18 cellular contexts compared by ENCODE assay signal in genomic region chr1:246488674-246489073, GRCh38. TPM values are rescaled to one million over a fixed set of nuclear protein-coding genes. Genes with fewer than 3 reads are reported as not detected.
DNase-seq lines count a peak whose midpoint lies in the region; TF ChIP-seq lines count a peak whose summit lies in the region.
"Had no signal": no experiment of that assay in that cellular context is flagged by ENCODE, and none has a peak within 500 bp of the region (broad histone marks: within the 10 kb centered on the region; RNA-seq: fewer than 3 reads in every experiment).

No MANE protein-coding gene starts in this region.

- no peak overlapping the region for H3K4ac ChIP-seq in neuronal stem cell (ENCODE audit: low read length)

- H4K8ac ChIP-seq in neuronal stem cell (ENCODE audit: low read depth, low read length): no peak overlapping the region

- peak overlapping the region; percentile 38 for H3K14ac ChIP-seq in neuronal stem cell (ENCODE audit: low read length)

- H3K9me3 ChIP-seq in neuronal stem cell (replicated peaks in 1 of 2; ENCODE audit: control insufficient read depth in 2 of 2, insufficient read depth in 1 of 2, low read depth in 1 of 2, low read length in 2 of 2) (no peaks in the 10 kb centered on the region), spleen (no peaks in the 10 kb centered on the region)
- H3K9me3 ChIP-seq: A549; BLaER1 treated with 17β-estradiol and CSF1 and Interleukin-3, amounts not matched to agents 10 nM and 100 nM; Caco-2 had no signal

- no peak overlapping the region for H2BK15ac ChIP-seq in neuronal stem cell (ENCODE audit: low read length)

- H3K27ac ChIP-seq in VCaP (peak overlapping the region; percentile 59), neuronal stem cell (replicated peaks; ENCODE audit: low read length) (no peak overlapping the region), spleen (no peak overlapping the region)
- H3K27ac ChIP-seq: 22Rv1; A549; BLaER1 treated with 17β-estradiol and CSF1 and Interleukin-3, amounts not matched to agents 10 nM and 100 nM; C4-2B had no signal

- H3K4me1 ChIP-seq in neuronal stem cell (ENCODE audit: control insufficient read depth in 2 of 2, insufficient read depth in 1 of 2, low read depth in 1 of 2, low read length in 2 of 2) (peaks cover 0 to 3% of the 10 kb centered on the region in 2 donors), spleen (peaks cover 0 to under 1% (median under 1%) of the 10 kb centered on the region in 6 donors)
- H3K4me1 ChIP-seq: A549, Caco-2 had no signal

- no peak overlapping the region for H2AK5ac ChIP-seq in neuronal stem cell (ENCODE audit: low read depth, low read length)

- no peak for TF ChIP-seq POLR2A in spleen (IDR thresholded peaks at IDR 0.05)

- no peak overlapping the region for H2BK120ac ChIP-seq in neuronal stem cell (ENCODE audit: low read depth, low read length)

- H3K4me2 ChIP-seq in neuronal stem cell (ENCODE audit: insufficient read depth, low read length, poor library complexity, severe bottlenecking): no peak overlapping the region
- H3K4me2 ChIP-seq: A549; BLaER1 treated with 17β-estradiol and CSF1 and Interleukin-3, amounts not matched to agents 10 nM and 100 nM had no signal

- H3K9ac ChIP-seq in neuronal stem cell (ENCODE audit: low read depth, low read length, poor library complexity): no peak overlapping the region
- H3K9ac ChIP-seq: BLaER1 treated with 17β-estradiol and CSF1 and Interleukin-3, amounts not matched to agents 10 nM and 100 nM had no signal

- H3K36me3 Mint-ChIP-seq in activated naive CD4-positive, alpha-beta T cell treated with anti-CD3 and anti-CD28 coated beads, Interleukin-2, amount 50 U/mL, for 24 hours: peaks cover 9% of the 10 kb centered on the region

- H2AFZ ChIP-seq in neuronal stem cell (ENCODE audit: low read length): no peak overlapping the region

- H3K27ac Mint-ChIP-seq in activated naive CD4-positive, alpha-beta T cell treated with anti-CD3 and anti-CD28 coated beads, Interleukin-2, amount 50 U/mL, for 24 hours: peak overlapping the region; percentile 46
- H3K27ac Mint-ChIP-seq: B cell; CD4-positive, alpha-beta T cell; CD8-positive, alpha-beta T cell had no signal

- H3K27me3 ChIP-seq in neuronal stem cell (ENCODE audit: control insufficient read depth in 3 of 3, insufficient read depth in 3 of 3, low read depth in 1 of 3, low read length in 3 of 3): no peaks in the 10 kb centered on the region
- H3K27me3 ChIP-seq in spleen (replicated peaks in 1 of 7): no peaks in the 10 kb centered on the region
- H3K27me3 ChIP-seq: BLaER1 treated with 17β-estradiol and CSF1 and Interleukin-3, amounts not matched to agents 10 nM and 100 nM had no signal

- WGBS in neuronal stem cell (ENCODE audit: extremely low coverage in 2 of 2, insufficient read length in 2 of 2, insufficient replicate concordance in 1 of 2), 2 donors: no CpG with 5 or more reads among the region's 6 CpGs
- WGBS in spleen, 5 donors: 92 to 97% (median 94%) methylated on average over 6 of the region's 6 CpGs

- H3K4me1 Mint-ChIP-seq in activated naive CD4-positive, alpha-beta T cell treated with anti-CD3 and anti-CD28 coated beads, Interleukin-2, amount 50 U/mL, for 24 hours: peaks cover 12% of the 10 kb centered on the region

- H2BK12ac ChIP-seq in neuronal stem cell (ENCODE audit: low read length): no peak overlapping the region

- H3K18ac ChIP-seq in neuronal stem cell (ENCODE audit: low read length): no peak overlapping the region

- no peak overlapping the region for H3K4me3 ChIP-seq in neuronal stem cell (ENCODE audit: low read length in 2 of 2)
- H3K4me3 ChIP-seq in spleen: no peak overlapping the region
- H3K4me3 ChIP-seq: A549; BLaER1 treated with 17β-estradiol and CSF1 and Interleukin-3, amounts not matched to agents 10 nM and 100 nM had no signal

- H3K23ac ChIP-seq in neuronal stem cell (ENCODE audit: low read depth, low read length, poor library complexity): no peak overlapping the region

- no peaks in the 10 kb centered on the region for H3K27me3 Mint-ChIP-seq in activated naive CD4-positive, alpha-beta T cell treated with anti-CD3 and anti-CD28 coated beads, Interleukin-2, amount 50 U/mL, for 24 hours
- H3K27me3 Mint-ChIP-seq: B cell; CD4-positive, alpha-beta T cell had no signal

- H3K79me1 ChIP-seq in neuronal stem cell (ENCODE audit: low read depth, low read length): no peaks in the 10 kb centered on the region

- H3K4me3 Mint-ChIP-seq in activated naive CD4-positive, alpha-beta T cell treated with anti-CD3 and anti-CD28 coated beads, Interleukin-2, amount 50 U/mL, for 24 hours: no peak overlapping the region
- H3K4me3 Mint-ChIP-seq: B cell; CD4-positive, alpha-beta T cell; CD8-positive, alpha-beta T cell had no signal

- H2BK5ac ChIP-seq in neuronal stem cell (ENCODE audit: low read length): no peak overlapping the region

- H4K91ac ChIP-seq in neuronal stem cell (ENCODE audit: low read depth, low read length, poor library complexity): no peak overlapping the region

- DNase-seq in activated naive CD4-positive, alpha-beta T cell (lab: John Stamatoyannopoulos, UW): no peak
- DNase-seq in neuronal stem cell (ENCODE audit: low spot score): no peak
- no peak for DNase-seq in spleen
- DNase-seq in mucosa of gallbladder (ENCODE audit: low spot score): no peak
- DNase-seq: AML-193; Caco-2; Calu3; CD4-positive, alpha-beta T cell; CD8-positive, alpha-beta T cell; DMS79 treated with DMSO at 0.1 percent for 48 hours; GF-D8 had no signal

- H3K36me3 ChIP-seq in neuronal stem cell (replicated peaks in 1 of 2; ENCODE audit: control insufficient read depth in 2 of 2, insufficient read depth in 2 of 2, low read length in 2 of 2): no peaks in the 10 kb centered on the region
- H3K36me3 ChIP-seq in spleen: no peaks in the 10 kb centered on the region

- intact Hi-C loops in spleen (cut with DNase I; ENCODE audit: low total_unique reads): no loop called here

- TF ChIP-seq CTCF in VCaP (conservative IDR thresholded peaks at IDR 0.05) (no peak), spleen (IDR thresholded peaks at IDR 0.05 in 8 of 11, conservative IDR thresholded peaks at IDR 0.05 in 3 of 11) (no peak)

- H3K9me3 Mint-ChIP-seq in activated naive CD4-positive, alpha-beta T cell treated with anti-CD3 and anti-CD28 coated beads, Interleukin-2, amount 50 U/mL, for 24 hours: no peaks in the 10 kb centered on the region
- H3K9me3 Mint-ChIP-seq: CD4-positive, alpha-beta T cell; CD8-positive, alpha-beta T cell had no signal

RNA-seq across cellular contexts. Expression of gene SMYD3, which starts 18.4 kb away (rescaled TPM):
- 41.7 TPM for polyA plus RNA-seq in neuronal stem cell (2013, experiment 1 of 2)
- 42.8 TPM for polyA plus RNA-seq in neuronal stem cell (2013, experiment 2 of 2)
- 10 to 100 TPM; 18.7 to 33.1 (median 23.5) TPM for total RNA-seq in spleen
- 10 to 100 TPM; 12.5 to 15.9 (median 15.0) TPM for polyA plus RNA-seq in spleen
- 18.8 TPM for total RNA-seq in mucosa of gallbladder
